8 cellular contexts compared by ENCODE assay signal in genomic region chr3:48465531-48466378, GRCh38. TPM values are rescaled to one million over a fixed set of nuclear protein-coding genes. Genes with fewer than 3 reads are reported as not detected.
DNase-seq lines count a peak whose midpoint lies in the region; ATAC-seq and TF ChIP-seq lines count a peak whose summit lies in the region.

No MANE protein-coding gene starts in this region.

- no peaks in the 10 kb centered on the region for H3K36me3 Mint-ChIP-seq in natural killer cell

- ATAC-seq in GM21447 (IDR thresholded peaks at IDR 0.05; ENCODE audit: unreplicated experiment): peak; percentile 77
- peak; percentile 94 to 95 (median 95) for ATAC-seq in natural killer cell
- peak; percentile 89 for ATAC-seq in stimulated activated naive CD8-positive, alpha-beta T cell treated with anti-CD3 and anti-CD28 coated beads, Interleukin-15, Interleukin-2, amounts not matched to agents 100 U/mL and 50 U/mL, for 24 hours

- peaks cover 36 to 51% of the 10 kb centered on the region in 2 donors for H3K4me1 Mint-ChIP-seq in natural killer cell

- POLR2A ChIA-PET in RWPE1 (lab: Yijun Ruan, JAX; ENCODE audit: low non-redundant PET): interaction anchor here (0.6 kb wide), 1 partner anchor 75 kb away, joined by 6 read pairs; no protein-coding TSS in a partner anchor

- DNase-seq in DMS114 treated with DMSO at 0.1 percent for 48 hours (lab: John Stamatoyannopoulos, UW; ENCODE audit: unreplicated experiment) (peak; percentile 9), HuH-7 (ENCODE audit: low spot score) (peak; percentile 95), RWPE1 (ENCODE audit: low spot score) (peak; percentile 97), fibroblast of pulmonary artery (ENCODE audit: low read depth) (peak; percentile 100), natural killer cell (peak; percentile 81)
- DNase-seq in activated effector memory CD4-positive, alpha-beta T cell treated with anti-CD3 and anti-CD28 coated beads, Interleukin-2, amount 50 U/mL, for 16 hours: peak; percentile 92
- peak; percentile 84 for DNase-seq in stimulated activated naive CD8-positive, alpha-beta T cell treated with anti-CD3 and anti-CD28 coated beads, Interleukin-15, Interleukin-2, amounts not matched to agents 100 U/mL and 50 U/mL, for 24 hours

- TF ChIP-seq CTCF in RWPE1 (conservative IDR thresholded peaks at IDR 0.05; ENCODE audit: low read depth) (peak; percentile 76), fibroblast of pulmonary artery (IDR thresholded peaks at IDR 0.05; ENCODE audit: low read length, missing control alignments) (peak; percentile 71), natural killer cell (IDR thresholded peaks at IDR 0.05) (no peak)

- H3K27ac ChIP-seq in RWPE1: peak overlapping the region; percentile 100

- no peaks in the 10 kb centered on the region for H3K27me3 Mint-ChIP-seq in natural killer cell (ENCODE audit: low read depth in 2 of 2)

- no peaks in the 10 kb centered on the region for H3K9me3 Mint-ChIP-seq in natural killer cell

- intact Hi-C loops in natural killer cell (cut with micrococcal nuclease): loop anchor here (5.0 kb wide), 1 partner anchor 42 kb away; no protein-coding TSS in a partner anchor

- H3K4me3 ChIP-seq in fibroblast of pulmonary artery (replicated peaks; ENCODE audit: low read depth, low read length): peak overlapping the region; percentile 62

- CTCF ChIA-PET in RWPE1 (lab: Yijun Ruan, JAX): interaction anchor here (1.0 kb wide), 1 partner anchor 30 kb away, joined by 3 read pairs; no protein-coding TSS in a partner anchor

- H3K4me3 Mint-ChIP-seq in natural killer cell: peak overlapping the region; percentile 87

- H3K27ac Mint-ChIP-seq in natural killer cell: peak overlapping the region; percentile 97 to 99

RNA-seq across cellular contexts. Expression of gene ATRIP, which starts 19.2 kb away (rescaled TPM):
- 10 to 100 TPM in 2 of 3 donors, 1 to 10 TPM in 1; 8.5 to 11.0 (median 10.6) TPM for total RNA-seq in natural killer cell

RNA-seq across cellular contexts. Expression of gene TMA7, which starts 25.7 kb away (rescaled TPM):
- 100 to 1,000 TPM; 192 to 239 (median 229) TPM for total RNA-seq in natural killer cell

RNA-seq across cellular contexts. Expression of gene CCDC51, which starts 25.8 kb away (rescaled TPM):
- total RNA-seq in natural killer cell: 1 to 10 TPM; 4.4 to 8.8 (median 6.8) TPM

RNA-seq across cellular contexts. Expression of gene PLXNB1, which starts 35.9 kb away (rescaled TPM):
- 1 to 10 TPM; 4.3 to 5.0 (median 4.4) TPM for total RNA-seq in natural killer cell

RNA-seq across cellular contexts. Expression of gene SHISA5, which starts 38.2 kb away (rescaled TPM):
- total RNA-seq in natural killer cell: 100 to 1,000 TPM; 211 to 237 (median 218) TPM

Comparison
In these comparisons a context has a peak if more than half of its experiments do, and no peak if none do; other contexts are left out.
1. Peak in every context shown above with its lines: DNase-seq, ATAC-seq, H3K4me3 ChIP-seq and H3K27ac ChIP-seq.
2. DNase-seq: peak in every context shown above with its lines; median percentile 100 in fibroblast of pulmonary artery; 97 in RWPE1; 95 in HuH-7; 92 in activated effector memory CD4-positive, alpha-beta T cell treated with anti-CD3 and anti-CD28 coated beads, Interleukin-2, amount 50 U/mL, for 16 hours; 84 in stimulated activated naive CD8-positive, alpha-beta T cell treated with anti-CD3 and anti-CD28 coated beads, Interleukin-15, Interleukin-2, amounts not matched to agents 100 U/mL and 50 U/mL, for 24 hours; 81 in natural killer cell; 9 in DMS114 treated with DMSO at 0.1 percent for 48 hours.